Comparison of ENCODE assay signal across 8 cellular contexts in the genomic region with DNA sequence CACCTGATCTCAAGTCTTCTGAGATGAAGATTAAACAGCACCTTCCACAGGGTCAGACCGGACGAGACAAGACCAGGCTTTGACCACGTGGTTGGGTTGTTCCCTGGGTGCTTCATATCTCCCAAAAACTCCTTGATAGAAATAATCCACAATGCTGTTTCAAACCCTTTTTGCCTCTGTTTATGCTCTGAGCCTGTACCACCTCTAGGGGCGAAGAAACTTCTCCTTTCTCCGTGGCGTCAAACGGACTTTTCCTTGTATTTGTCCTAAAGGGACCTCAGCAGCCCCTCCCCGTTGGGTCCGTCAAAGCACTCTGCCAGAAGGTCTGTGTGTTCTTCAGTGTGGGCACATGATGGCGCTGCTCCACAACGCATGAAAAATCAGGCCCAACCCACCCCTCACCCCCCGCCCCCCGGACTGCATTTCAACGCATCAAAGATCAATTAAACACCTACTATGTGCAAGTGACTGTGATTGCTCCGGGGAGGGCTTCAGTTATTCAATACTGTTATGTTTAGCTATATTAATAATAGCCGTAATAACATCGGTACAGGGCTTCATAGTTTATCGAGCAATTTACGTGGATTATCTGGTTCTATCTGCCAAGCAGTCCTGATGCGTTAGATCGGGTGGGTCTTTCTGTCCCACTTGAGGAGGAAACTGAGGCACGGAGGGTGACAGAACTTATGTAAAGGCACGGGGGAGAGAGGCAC. TPM values are rescaled to one million over a fixed set of nuclear protein-coding genes. Genes with fewer than 3 reads are reported as not detected.
DNase-seq lines count a peak whose midpoint lies in the region; ATAC-seq and TF ChIP-seq lines count a peak whose summit lies in the region.

No MANE protein-coding gene starts in this region.

- H3K4me3 Mint-ChIP-seq in activated CD8-positive, alpha-beta memory T cell treated with anti-CD3 and anti-CD28 coated beads, Interleukin-2, amount 10 ng/mL, durations not matched to agents 7 days and 5 days = no peak overlapping the region
- H3K4me3 Mint-ChIP-seq in glutamatergic neuron (ENCODE audit: unreplicated experiment) = peak overlapping the region; percentile 67

- peaks cover 45% of the 10 kb centered on the region for H3K4me1 Mint-ChIP-seq in activated CD8-positive, alpha-beta memory T cell treated with anti-CD3 and anti-CD28 coated beads, Interleukin-2, amount 10 ng/mL, durations not matched to agents 7 days and 5 days
- H3K4me1 Mint-ChIP-seq in glutamatergic neuron (ENCODE audit: low read depth, unreplicated experiment) = peaks cover 27% of the 10 kb centered on the region

- H3K27me3 ChIP-seq in ascending aorta = no peaks in the 10 kb centered on the region

- no peaks in the 10 kb centered on the region for H3K4me1 ChIP-seq in ascending aorta

- no peak for ATAC-seq in activated CD8-positive, alpha-beta memory T cell treated with anti-CD3 and anti-CD28 coated beads, Interleukin-2, amount 10 ng/mL, durations not matched to agents 7 days and 5 days
- ATAC-seq in GM18873 (IDR thresholded peaks at IDR 0.05; ENCODE audit: low FRiP score, unreplicated experiment) = no peak

- CTCF ChIA-PET in AG04449 (lab: Yijun Ruan, JAX) = interaction anchor here (0.6 to 8.2 kb wide), 21 partner anchors 9 to 497 kb away, joined by 3 to 153 read pairs (median 5); partner anchors contain the start of genes IFT27 and NCF4
- CTCF ChIA-PET in activated CD8-positive, alpha-beta memory T cell treated with anti-CD3 and anti-CD28 coated beads, Interleukin-2, amount 10 ng/mL, durations not matched to agents 7 days and 5 days (lab: Charles Lee) = interaction anchor here (1.0 to 4.5 kb wide), 6 partner anchors 15 to 473 kb away, joined by 3 to 17 read pairs (median 4); partner anchors contain the start of genes MPST and TST

- H3K9me3 Mint-ChIP-seq in activated CD8-positive, alpha-beta memory T cell treated with anti-CD3 and anti-CD28 coated beads, Interleukin-2, amount 10 ng/mL, durations not matched to agents 7 days and 5 days (ENCODE audit: low read depth) = no peaks in the 10 kb centered on the region
- peaks cover 4% of the 10 kb centered on the region for H3K9me3 Mint-ChIP-seq in glutamatergic neuron (ENCODE audit: unreplicated experiment)

- peaks cover 14% of the 10 kb centered on the region for H3K27me3 Mint-ChIP-seq in activated CD8-positive, alpha-beta memory T cell treated with anti-CD3 and anti-CD28 coated beads, Interleukin-2, amount 10 ng/mL, durations not matched to agents 7 days and 5 days
- peaks cover 8% of the 10 kb centered on the region for H3K27me3 Mint-ChIP-seq in glutamatergic neuron (ENCODE audit: unreplicated experiment)

- no peak overlapping the region for H3K27ac Mint-ChIP-seq in activated CD8-positive, alpha-beta memory T cell treated with anti-CD3 and anti-CD28 coated beads, Interleukin-2, amount 10 ng/mL, durations not matched to agents 7 days and 5 days
- H3K27ac Mint-ChIP-seq in glutamatergic neuron (ENCODE audit: unreplicated experiment) = no peak overlapping the region

- POLR2A ChIA-PET in AG04449 (lab: Yijun Ruan, JAX) = no interaction called here

- no peak overlapping the region for H3K27ac ChIP-seq in ascending aorta

- no peaks in the 10 kb centered on the region for H3K9me3 ChIP-seq in ascending aorta

- H3K36me3 ChIP-seq in ascending aorta = no peaks in the 10 kb centered on the region

- no peaks in the 10 kb centered on the region for H3K36me3 Mint-ChIP-seq in activated CD8-positive, alpha-beta memory T cell treated with anti-CD3 and anti-CD28 coated beads, Interleukin-2, amount 10 ng/mL, durations not matched to agents 7 days and 5 days
- H3K36me3 Mint-ChIP-seq in glutamatergic neuron (ENCODE audit: unreplicated experiment) = no peaks in the 10 kb centered on the region

- DNase-seq in AG04449 (ENCODE audit: low read depth, low spot score) (no peak), GM12864 (ENCODE audit: low read depth) (no peak), NCI-H2227 treated with DMSO at 0.1 percent for 48 hours (lab: John Stamatoyannopoulos, UW) (peak; percentile 63), glutamatergic neuron (peak; percentile 67), retinal pigment epithelial cell (ENCODE audit: low read depth) (no peak), ascending aorta (ENCODE audit: low spot score in 2 of 2) (no peak)
- DNase-seq in activated CD8-positive, alpha-beta memory T cell treated with anti-CD3 and anti-CD28 coated beads, Interleukin-2, amount 10 ng/mL, durations not matched to agents 7 days and 5 days = peak; percentile 55

- no peak overlapping the region for H3K4me3 ChIP-seq in AG04449 (ENCODE audit: low read depth, low read length)
- no peak overlapping the region for H3K4me3 ChIP-seq in GM12864 (ENCODE audit: low read depth, low read length)
- no peak overlapping the region for H3K4me3 ChIP-seq in retinal pigment epithelial cell (ENCODE audit: low read length)
- H3K4me3 ChIP-seq in ascending aorta = no peak overlapping the region

- TF ChIP-seq CTCF in AG04449 (IDR thresholded peaks at IDR 0.05; ENCODE audit: insufficient read depth, low read length, missing control alignments) (peak; percentile 67), GM12864 (IDR thresholded peaks at IDR 0.05; ENCODE audit: low read depth, low read length, missing control alignments) (peak; percentile 51), glutamatergic neuron (IDR thresholded peaks at IDR 0.05; ENCODE audit: partially characterized antibody, unreplicated experiment) (peak; percentile 63), retinal pigment epithelial cell (conservative IDR thresholded peaks at IDR 0.05; ENCODE audit: low read depth, low read length) (peak; percentile 66), ascending aorta (IDR thresholded peaks at IDR 0.05) (peak in 1 of 3 experiments; percentile 50)

- intact Hi-C loops in ascending aorta (cut with DNase I) = loop anchor here (5.0 kb wide), 1 partner anchor 431 kb away; no protein-coding TSS in a partner anchor

RNA-seq across cellular contexts. Expression of gene EIF3D, which starts 17.3 kb away (rescaled TPM):
- total RNA-seq in activated CD8-positive, alpha-beta memory T cell treated with anti-CD3 and anti-CD28 coated beads, Interleukin-2, amount 10 ng/mL, durations not matched to agents 7 days and 5 days = 100 to 1,000 TPM; 205 to 232 TPM
- total RNA-seq in glutamatergic neuron (ENCODE audit: unreplicated experiment) = 143 TPM
- 212 TPM for total RNA-seq in ascending aorta

RNA-seq across cellular contexts. Expression of gene FOXRED2, which starts 39.4 kb away (rescaled TPM):
- total RNA-seq in activated CD8-positive, alpha-beta memory T cell treated with anti-CD3 and anti-CD28 coated beads, Interleukin-2, amount 10 ng/mL, durations not matched to agents 7 days and 5 days = 10 to 100 TPM; 11.9 to 12.1 TPM
- 41.6 TPM for total RNA-seq in glutamatergic neuron (ENCODE audit: unreplicated experiment)
- 25.9 TPM for total RNA-seq in ascending aorta

Comparison
In these comparisons a context has a peak if more than half of its experiments do, and no peak if none do; other contexts are left out.
1. DNase-seq: peak in NCI-H2227 treated with DMSO at 0.1 percent for 48 hours (single experiment), activated CD8-positive, alpha-beta memory T cell treated with anti-CD3 and anti-CD28 coated beads, Interleukin-2, amount 10 ng/mL, durations not matched to agents 7 days and 5 days (single experiment) and glutamatergic neuron (single experiment); none in AG04449 (single experiment), GM12864 (single experiment), retinal pigment epithelial cell (single experiment) and ascending aorta (0 of 2).